Comparison of ENCODE assay signal across 8 cellular contexts in the genomic region with DNA sequence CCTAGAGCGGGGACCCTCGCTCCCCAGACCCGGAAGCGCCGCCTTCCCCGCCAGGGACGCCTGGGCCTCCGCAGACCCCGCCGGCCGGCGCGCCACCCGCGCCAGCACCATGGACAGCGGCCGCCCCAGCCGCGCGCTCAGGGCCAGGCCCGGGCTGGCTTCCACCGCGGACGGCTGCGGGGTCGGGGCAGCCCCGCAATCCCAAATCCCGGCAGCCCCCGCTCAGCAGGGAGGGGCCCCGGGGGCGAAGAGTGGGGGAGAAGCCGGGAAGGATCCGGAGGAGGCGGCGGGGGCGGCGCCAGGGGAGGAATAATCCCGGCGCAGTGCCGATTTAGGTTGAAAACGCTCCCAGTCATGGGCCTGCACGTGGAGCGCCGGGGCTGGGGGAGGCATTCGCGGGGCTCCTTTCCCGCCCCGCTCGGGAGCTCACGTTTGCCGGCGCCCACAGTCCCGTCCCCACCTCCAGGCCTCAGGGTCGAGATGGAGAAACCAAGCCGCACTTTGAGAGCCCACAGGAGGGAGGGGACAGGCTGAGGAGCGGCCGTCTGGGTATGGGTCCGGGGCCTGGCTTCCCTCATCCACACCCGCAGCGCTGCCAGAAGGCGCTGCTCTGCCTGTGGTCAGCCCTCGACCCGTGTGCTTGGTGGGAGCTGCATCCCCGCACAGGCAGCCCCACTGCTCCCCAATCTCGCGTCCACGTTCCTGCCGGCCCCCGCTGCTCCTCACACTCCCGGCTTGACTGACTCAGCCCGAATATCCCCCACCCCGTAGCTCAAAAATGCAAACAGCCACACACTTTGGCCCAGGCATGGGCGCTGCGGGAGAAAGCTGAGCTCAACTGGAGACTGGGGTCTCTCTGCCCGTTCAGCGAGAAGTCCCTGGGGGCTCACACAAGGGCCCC. TPM values are rescaled to one million over a fixed set of nuclear protein-coding genes. Genes with fewer than 3 reads are reported as not detected.
DNase-seq lines count a peak whose midpoint lies in the region; ATAC-seq, FAIRE-seq and TF ChIP-seq lines count a peak whose summit lies in the region.
"Had no signal": no experiment of that assay in that cellular context is flagged by ENCODE, and none has a peak within 500 bp of the region (broad histone marks: within the 10 kb centered on the region; RNA-seq: fewer than 3 reads in every experiment).

No MANE protein-coding gene starts in this region.

- dilution Hi-C loops in endothelial cell of umbilical vein (cut with MboI; ENCODE audit: extremely low pct_ligation_motif_present, low sequenced_read_pairs) = no loop called here

- H4K20me1 ChIP-seq in endothelial cell of umbilical vein (replicated peaks; ENCODE audit: control insufficient read depth, extremely low read depth, insufficient read depth, low read length) = no peaks in the 10 kb centered on the region

- H3K9me1 ChIP-seq in endothelial cell of umbilical vein (replicated peaks; ENCODE audit: control insufficient read depth, extremely low read depth, insufficient read depth, low read length) = no peaks in the 10 kb centered on the region

- CTCF ChIA-PET in HEK293T (lab: Yijun Ruan, JAX) = interaction anchor here (1.1 kb wide), 1 partner anchor 11 kb away, joined by 3 read pairs; no protein-coding TSS in a partner anchor
- CTCF ChIA-PET in activated B cell treated with CpG ODN at 0.5 μM for 24 hours (lab: Charles Lee) = no interaction called here
- CTCF ChIA-PET in endothelial cell of umbilical vein (lab: Charles Lee) = no interaction called here

- H3K36me3 ChIP-seq in endothelial cell of umbilical vein (ENCODE audit: control insufficient read depth in 2 of 2, extremely low read depth in 1 of 2, insufficient read depth in 2 of 2, low read length in 2 of 2) (no peaks in the 10 kb centered on the region), ascending aorta (no peaks in the 10 kb centered on the region)
- H3K36me3 ChIP-seq: cardiac muscle cell had no signal

- BruUV-seq in endothelial cell of umbilical vein (replicated peaks; lab: Mats Ljungman, UMichigan) = no TSS peak

- peaks cover 32% of the 10 kb centered on the region for H3K27me3 Mint-ChIP-seq in activated B cell treated with CpG ODN at 0.5 μM for 24 hours

- ATAC-seq in activated B cell treated with CpG ODN at 0.5 μM for 24 hours (ENCODE audit: low read depth) = peak; percentile 67

- H3K4me1 ChIP-seq in endothelial cell of umbilical vein (ENCODE audit: control insufficient read depth, extremely low read depth, insufficient read depth, low read length) = no peaks in the 10 kb centered on the region
- peaks cover 0 to under 1% of the 10 kb centered on the region in 2 donors for H3K4me1 ChIP-seq in ascending aorta

- peak; percentile 62 for DNase-seq in HEK293T (ENCODE audit: extremely low spot score)
- no peak for DNase-seq in activated B cell treated with CpG ODN at 0.5 μM for 24 hours
- no peak for DNase-seq in endothelial cell of umbilical vein (ENCODE audit: low read depth, low spot score)
- DNase-seq in retina = peak; percentile 39
- DNase-seq in 8988T = no peak
- no peak for DNase-seq in NCI-H128 (lab: John Stamatoyannopoulos, UW; ENCODE audit: unreplicated experiment)
- no peak for DNase-seq in ascending aorta (ENCODE audit: low spot score in 2 of 2)

- no peak for FAIRE-seq in endothelial cell of umbilical vein (lab: Jason Lieb, UNC)

- peaks cover under 1% of the 10 kb centered on the region for H3K4me1 Mint-ChIP-seq in activated B cell treated with CpG ODN at 0.5 μM for 24 hours

- H3K4me3 Mint-ChIP-seq in activated B cell treated with CpG ODN at 0.5 μM for 24 hours = no peak overlapping the region

- peaks cover 29 to 31% of the 10 kb centered on the region in 2 experiments for H3K27me3 ChIP-seq in endothelial cell of umbilical vein (ENCODE audit: control insufficient read depth in 2 of 2, insufficient read depth in 2 of 2, low read length in 2 of 2)
- peaks cover 29% of the 10 kb centered on the region for H3K27me3 ChIP-seq in ascending aorta

- no peaks in the 10 kb centered on the region for H3K79me2 ChIP-seq in endothelial cell of umbilical vein (ENCODE audit: control insufficient read depth, insufficient read depth, low read length)

- no peak overlapping the region for H3K27ac Mint-ChIP-seq in activated B cell treated with CpG ODN at 0.5 μM for 24 hours

- H2AFZ ChIP-seq in endothelial cell of umbilical vein (ENCODE audit: low read depth, low read length) = no peak overlapping the region

- no peaks in the 10 kb centered on the region for H3K9me3 ChIP-seq in endothelial cell of umbilical vein (replicated peaks; ENCODE audit: control insufficient read depth, insufficient read depth, low read length)
- H3K9me3 ChIP-seq in ascending aorta = no peaks in the 10 kb centered on the region

- no peak overlapping the region for H3K9ac ChIP-seq in endothelial cell of umbilical vein (replicated peaks; ENCODE audit: extremely low read depth, insufficient read depth, low read length)

- TF ChIP-seq POLR2A in endothelial cell of umbilical vein (IDR thresholded peaks at IDR 0.05; ENCODE audit: low read depth, low read length) = no peak

- no peak overlapping the region for H3K4me3 ChIP-seq in endothelial cell of umbilical vein (replicated peaks in 1 of 3; ENCODE audit: insufficient read depth in 1 of 3, low read depth in 1 of 3, low read length in 3 of 3)
- H3K4me3 ChIP-seq in ascending aorta = no peak overlapping the region
- H3K4me3 ChIP-seq: cardiac muscle cell had no signal

- intact Hi-C loops in activated B cell treated with CpG ODN at 0.5 μM for 24 hours (cut with micrococcal nuclease) (no loop called here), endothelial cell of umbilical vein (cut with micrococcal nuclease) (no loop called here), ascending aorta (cut with DNase I) (no loop called here)

- no peak for TF ChIP-seq CTCF in activated B cell treated with CpG ODN at 0.5 μM for 24 hours (IDR thresholded peaks at IDR 0.05)
- no peak for TF ChIP-seq CTCF in endothelial cell of umbilical vein (IDR thresholded peaks at IDR 0.05; ENCODE audit: extremely low read depth in 1 of 2, insufficient read depth in 1 of 2, low read depth in 1 of 2, low read length in 2 of 2)
- TF ChIP-seq CTCF in ascending aorta (IDR thresholded peaks at IDR 0.05) = no peak

- POLR2A ChIA-PET in HEK293T (lab: Yijun Ruan, JAX) = interaction anchor here (3.8 kb wide), 1 partner anchor 11 kb away, joined by 16 read pairs; a partner anchor contains a TSS
- POLR2A ChIA-PET in activated B cell treated with CpG ODN at 0.5 μM for 24 hours (lab: Charles Lee) = interaction anchor here (0.6 to 1.1 kb wide), 2 partner anchors 10 to 21 kb away, joined by 3 to 5 read pairs; no protein-coding TSS in a partner anchor
- POLR2A ChIA-PET in endothelial cell of umbilical vein (lab: Charles Lee) = no interaction called here

- no peaks in the 10 kb centered on the region for H3K36me3 Mint-ChIP-seq in activated B cell treated with CpG ODN at 0.5 μM for 24 hours (ENCODE audit: low read depth)

- no peaks in the 10 kb centered on the region for H3K9me3 Mint-ChIP-seq in activated B cell treated with CpG ODN at 0.5 μM for 24 hours

- H3K4me2 ChIP-seq in endothelial cell of umbilical vein (ENCODE audit: insufficient read depth, low read length) = no peak overlapping the region

- H3K27ac ChIP-seq in endothelial cell of umbilical vein (ENCODE audit: insufficient read depth, low read depth, low read length) (no peak overlapping the region), ascending aorta (no peak overlapping the region)
- H3K27ac ChIP-seq: cardiac muscle cell had no signal

RNA-seq across cellular contexts. Expression of a gene that starts 4.7 kb away (rescaled TPM):
- total RNA-seq in activated B cell treated with CpG ODN at 0.5 μM for 24 hours (0.75 and 0.88 TPM in 2 replicates), endothelial cell of umbilical vein (0.22 TPM in 1 of 2 replicates, not detected in the other), ascending aorta (not detected)
- 0.07 and 0.18 TPM in 2 replicates for polyA plus RNA-seq in endothelial cell of umbilical vein
- polyA plus RNA-seq in endothelial cell of umbilical vein (2011; cell fraction: cytosol; rRNA removed) = 0.07 and 0.08 TPM in 2 replicates
- polyA plus RNA-seq in endothelial cell of umbilical vein (2011; cell fraction: nucleus; rRNA removed) = 0.04 and 0.06 TPM in 2 replicates
- polyA plus RNA-seq in endothelial cell of umbilical vein (2012) = 0.79 and 1.7 TPM in 2 replicates
- not detected in 2 replicates for polyA minus RNA-seq in endothelial cell of umbilical vein
- polyA minus RNA-seq in endothelial cell of umbilical vein (2011; cell fraction: cytosol; rRNA and poly(A)+ RNA removed) = 18.2 TPM
- 0.24 TPM in 1 of 2 replicates, not detected in the other for polyA minus RNA-seq in endothelial cell of umbilical vein (2011; cell fraction: nucleus; rRNA and poly(A)+ RNA removed)

RNA-seq across cellular contexts. Expression of a gene that starts 10.7 kb away (rescaled TPM):
- total RNA-seq in activated B cell treated with CpG ODN at 0.5 μM for 24 hours = 13.9 and 14.8 TPM in 2 replicates
- total RNA-seq in endothelial cell of umbilical vein = 9.9 and 11.2 TPM in 2 replicates
- 9.9 and 14.1 TPM in 2 replicates for polyA plus RNA-seq in endothelial cell of umbilical vein
- polyA plus RNA-seq in endothelial cell of umbilical vein (2011; cell fraction: cytosol; rRNA removed) = 3.2 and 5.1 TPM in 2 replicates
- 15.8 and 15.9 TPM in 2 replicates for polyA plus RNA-seq in endothelial cell of umbilical vein (2011; cell fraction: nucleus; rRNA removed)
- 5.3 and 9.4 TPM in 2 replicates for polyA plus RNA-seq in endothelial cell of umbilical vein (2012)
- 5.3 and 6.6 TPM in 2 replicates for polyA minus RNA-seq in endothelial cell of umbilical vein
- 10.2 TPM for polyA minus RNA-seq in endothelial cell of umbilical vein (2011; cell fraction: cytosol; rRNA and poly(A)+ RNA removed)
- polyA minus RNA-seq in endothelial cell of umbilical vein (2011; cell fraction: nucleus; rRNA and poly(A)+ RNA removed) = 5.1 and 9.5 TPM in 2 replicates
- 11.4 TPM for total RNA-seq in ascending aorta

RNA-seq across cellular contexts. Expression of a gene that starts 14.0 kb away (rescaled TPM):
- total RNA-seq in activated B cell treated with CpG ODN at 0.5 μM for 24 hours (5.0 and 6.7 TPM in 2 replicates), endothelial cell of umbilical vein (14.1 and 16.1 TPM in 2 replicates), ascending aorta (118 TPM)
- polyA plus RNA-seq in endothelial cell of umbilical vein = 10.0 and 23.4 TPM in 2 replicates
- 4.0 and 12.5 TPM in 2 replicates for polyA plus RNA-seq in endothelial cell of umbilical vein (2011; cell fraction: cytosol; rRNA removed)
- polyA plus RNA-seq in endothelial cell of umbilical vein (2011; cell fraction: nucleus; rRNA removed) = 5.6 and 7.0 TPM in 2 replicates
- 8.6 and 24.8 TPM in 2 replicates for polyA plus RNA-seq in endothelial cell of umbilical vein (2012)
- polyA minus RNA-seq in endothelial cell of umbilical vein = 5.5 and 6.7 TPM in 2 replicates
- polyA minus RNA-seq in endothelial cell of umbilical vein (2011; cell fraction: cytosol; rRNA and poly(A)+ RNA removed) = 11.3 TPM
- 1.1 and 3.7 TPM in 2 replicates for polyA minus RNA-seq in endothelial cell of umbilical vein (2011; cell fraction: nucleus; rRNA and poly(A)+ RNA removed)

RNA-seq across cellular contexts. Expression of a gene that starts 16.8 kb away (rescaled TPM):
- total RNA-seq in activated B cell treated with CpG ODN at 0.5 μM for 24 hours (41.4 and 47.0 TPM in 2 replicates), endothelial cell of umbilical vein (53.4 and 55.1 TPM in 2 replicates), ascending aorta (158 TPM)
- 102 and 125 TPM in 2 replicates for polyA plus RNA-seq in endothelial cell of umbilical vein
- 71.3 and 81.4 TPM in 2 replicates for polyA plus RNA-seq in endothelial cell of umbilical vein (2011; cell fraction: cytosol; rRNA removed)
- 67.1 and 67.6 TPM in 2 replicates for polyA plus RNA-seq in endothelial cell of umbilical vein (2011; cell fraction: nucleus; rRNA removed)
- 43.1 and 49.7 TPM in 2 replicates for polyA plus RNA-seq in endothelial cell of umbilical vein (2012)
- 29.4 and 32.9 TPM in 2 replicates for polyA minus RNA-seq in endothelial cell of umbilical vein
- polyA minus RNA-seq in endothelial cell of umbilical vein (2011; cell fraction: cytosol; rRNA and poly(A)+ RNA removed) = 23.2 TPM
- 12.4 and 19.0 TPM in 2 replicates for polyA minus RNA-seq in endothelial cell of umbilical vein (2011; cell fraction: nucleus; rRNA and poly(A)+ RNA removed)

RNA-seq across cellular contexts. Expression of a gene that starts 20.0 kb away (rescaled TPM):
- total RNA-seq in activated B cell treated with CpG ODN at 0.5 μM for 24 hours (58.0 and 67.4 TPM in 2 replicates), endothelial cell of umbilical vein (26.1 and 29.1 TPM in 2 replicates), ascending aorta (105 TPM)
- polyA plus RNA-seq in endothelial cell of umbilical vein = 27.9 and 40.5 TPM in 2 replicates
- 8.9 and 14.7 TPM in 2 replicates for polyA plus RNA-seq in endothelial cell of umbilical vein (2011; cell fraction: cytosol; rRNA removed)
- 12.9 and 20.3 TPM in 2 replicates for polyA plus RNA-seq in endothelial cell of umbilical vein (2011; cell fraction: nucleus; rRNA removed)
- 8.8 and 20.8 TPM in 2 replicates for polyA plus RNA-seq in endothelial cell of umbilical vein (2012)
- polyA minus RNA-seq in endothelial cell of umbilical vein = 2.7 and 3.2 TPM in 2 replicates
- polyA minus RNA-seq in endothelial cell of umbilical vein (2011; cell fraction: cytosol; rRNA and poly(A)+ RNA removed) = 24.6 TPM
- polyA minus RNA-seq in endothelial cell of umbilical vein (2011; cell fraction: nucleus; rRNA and poly(A)+ RNA removed) = 2.8 and 3.0 TPM in 2 replicates

Comparison
In these comparisons a context has a peak if more than half of its experiments do, and no peak if none do; other contexts are left out.
1. DNase-seq: peak in HEK293T (single experiment) and retina (single experiment); none in activated B cell treated with CpG ODN at 0.5 μM for 24 hours (single experiment), endothelial cell of umbilical vein (single experiment), 8988T (single experiment), NCI-H128 (single experiment) and ascending aorta (0 of 2).